10 cellular contexts compared by ENCODE assay signal in the genomic region with DNA sequence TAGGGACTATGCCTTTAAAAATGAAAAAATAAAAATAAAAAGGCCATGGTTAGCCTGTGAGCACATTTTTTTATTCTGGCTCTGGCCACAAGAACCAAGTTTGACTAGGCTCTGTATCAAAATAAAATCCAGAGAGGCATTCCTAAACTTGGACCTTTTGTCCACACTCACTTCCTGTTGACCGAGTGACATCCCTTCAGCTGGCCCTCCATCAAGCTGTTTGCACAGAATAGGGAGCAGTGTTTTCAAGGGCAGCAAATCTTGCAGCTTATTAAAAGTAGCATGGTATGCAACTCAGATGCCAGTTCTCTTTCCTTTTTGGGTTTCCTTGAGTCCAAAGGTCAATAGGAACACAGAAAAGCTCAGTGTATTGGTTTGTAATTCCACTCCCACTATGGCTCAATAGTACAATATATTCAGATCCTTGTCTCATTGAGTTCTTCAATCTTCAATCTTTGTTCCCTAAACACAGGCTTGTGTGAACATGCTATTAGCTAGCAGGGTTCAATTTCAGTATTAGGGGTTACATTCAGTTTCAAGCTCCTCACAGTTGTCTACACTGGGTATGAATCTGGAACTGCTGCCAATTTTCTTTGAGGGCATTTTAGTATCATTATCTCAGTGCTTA.
DNase-seq lines count a peak whose midpoint lies in the region; ATAC-seq and TF ChIP-seq lines count a peak whose summit lies in the region.
"Had no signal": no experiment of that assay in that cellular context is flagged by ENCODE, and none has a peak within 500 bp of the region (broad histone marks: within the 10 kb centered on the region; RNA-seq: fewer than 3 reads in every experiment).

No MANE protein-coding gene starts in this region.

- no peak for TF ChIP-seq EP300 in suprapubic skin (IDR thresholded peaks at IDR 0.05)

- intact Hi-C loops in left lung (cut with DNase I): no loop called here

- in situ Hi-C loops in brain microvascular endothelial cell (cut with HindIII; ENCODE audit: low pct_ligation_motif_present, low sequenced_read_pairs): no loop called here

- H3K36me3 ChIP-seq in brain microvascular endothelial cell (replicated peaks): no peaks in the 10 kb centered on the region
- H3K36me3 ChIP-seq in left lung: no peaks in the 10 kb centered on the region
- H3K36me3 ChIP-seq in suprapubic skin: no peaks in the 10 kb centered on the region

- H3K4me3 ChIP-seq in brain microvascular endothelial cell (ENCODE audit: low read depth, low read length) (no peak overlapping the region), left lung (no peak overlapping the region), suprapubic skin (no peak overlapping the region)

- TF ChIP-seq POLR2A in suprapubic skin (IDR thresholded peaks at IDR 0.05): no peak

- WGBS in suprapubic skin: 34% methylated on average over 1 of the region's 1 CpG

- no peaks in the 10 kb centered on the region for H3K9me3 ChIP-seq in left lung
- H3K9me3 ChIP-seq in suprapubic skin: no peaks in the 10 kb centered on the region

- H3K27ac ChIP-seq in brain microvascular endothelial cell (peak overlapping the region; percentile 0), left lung (peak overlapping the region; percentile 49 to 68), suprapubic skin (peak overlapping the region; percentile 51)

- DNase-seq in NCI-H1092 (lab: John Stamatoyannopoulos, UW) (peak; percentile 1), brain microvascular endothelial cell (peak; percentile 57), left lung (no peak), suprapubic skin (ENCODE audit: low spot score in 2 of 2) (peak; percentile 75 to 83), GF-D8 (lab: John Stamatoyannopoulos, UW) (no peak)
- no peak for DNase-seq in stimulated activated CD4-positive, alpha-beta T cell treated with anti-CD3 and anti-CD28 coated beads, Interleukin-15, amount 100 ng/mL, for 24 hours
- no peak for DNase-seq in activated CD8-positive, alpha-beta memory T cell treated with anti-CD3 and anti-CD28 coated beads, Interleukin-2, amount 50 U/mL, for 4 hours
- DNase-seq: activated B cell treated with CpG ODN at 0.5 μM for 24 hours; stimulated activated naive B cell treated with anti-CD40 and anti-IgM and Interleukin-4, amounts not matched to agents 10 μg/mL and 1 μg/mL and 100 μg/mL, for 72 hours had no signal

- H3K27me3 ChIP-seq in brain microvascular endothelial cell (replicated peaks) (no peaks in the 10 kb centered on the region), left lung (no peaks in the 10 kb centered on the region), suprapubic skin (no peaks in the 10 kb centered on the region)

- H3K4me1 ChIP-seq in left lung: peaks cover 10 to 12% of the 10 kb centered on the region in 2 donors
- H3K4me1 ChIP-seq in suprapubic skin: peaks cover 16% of the 10 kb centered on the region

- ATAC-seq in left lung (peak; percentile 79), GM18511 (IDR thresholded peaks at IDR 0.05; ENCODE audit: unreplicated experiment) (no peak)
- ATAC-seq: stimulated activated naive B cell treated with anti-CD40 and anti-IgM and Interleukin-4, amounts not matched to agents 10 μg/mL and 1 μg/mL and 100 μg/mL, for 72 hours had no signal

- TF ChIP-seq CTCF in brain microvascular endothelial cell (IDR thresholded peaks at IDR 0.05; ENCODE audit: low read depth, low read length, missing control alignments) (no peak), left lung (IDR thresholded peaks at IDR 0.05) (no peak), suprapubic skin (IDR thresholded peaks at IDR 0.05) (no peak)

Comparison
In these comparisons a context has a peak if more than half of its experiments do, and no peak if none do; other contexts are left out.
1. DNase-seq: peak in NCI-H1092 (single experiment), brain microvascular endothelial cell (single experiment) and suprapubic skin (2 of 2); none in left lung (0 of 2), GF-D8 (single experiment), stimulated activated CD4-positive, alpha-beta T cell treated with anti-CD3 and anti-CD28 coated beads, Interleukin-15, amount 100 ng/mL, for 24 hours (single experiment) and activated CD8-positive, alpha-beta memory T cell treated with anti-CD3 and anti-CD28 coated beads, Interleukin-2, amount 50 U/mL, for 4 hours (single experiment).
2. H3K27ac ChIP-seq: peak in every context shown above with its lines; median percentile 58 in left lung; 51 in suprapubic skin; 0 in brain microvascular endothelial cell.